9 cellular contexts compared by ENCODE assay signal in the genomic region with DNA sequence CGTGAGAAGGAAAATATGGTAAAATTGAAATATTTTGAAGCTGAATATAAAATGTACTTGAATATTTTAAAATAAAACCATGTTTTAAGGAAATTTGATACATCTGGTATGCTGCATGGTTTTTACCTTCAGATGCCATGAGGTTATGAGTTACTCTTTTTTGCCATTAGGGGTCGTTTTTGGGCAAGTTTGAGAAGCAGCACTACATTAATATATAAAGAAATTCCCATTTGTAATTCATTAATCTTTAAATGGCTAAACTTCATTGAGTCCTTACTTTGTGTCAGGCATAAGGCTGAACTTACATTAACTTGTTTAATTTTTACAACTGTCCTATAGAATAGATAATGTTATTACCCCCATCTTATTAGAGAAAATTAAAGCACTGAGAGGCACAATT.
A peak's percentile ranks its signal among the peaks of the same experiment; 100 is the strongest.
DNase-seq lines count a peak whose midpoint lies in the region; ATAC-seq, FAIRE-seq and TF ChIP-seq lines count a peak whose summit lies in the region.
"Had no signal": no experiment of that assay in that cellular context is flagged by ENCODE, and none has a peak within 500 bp of the region (broad histone marks: within the 10 kb centered on the region; RNA-seq: fewer than 3 reads in every experiment).

No MANE protein-coding gene starts in this region.

- H3K9me3 Mint-ChIP-seq in activated CD4-positive, alpha-beta T cell treated with anti-CD3 and anti-CD28 coated beads for 36 hours (ENCODE audit: low read depth), result no peaks in the 10 kb centered on the region
- no peaks in the 10 kb centered on the region for H3K9me3 Mint-ChIP-seq in stimulated activated effector memory CD8-positive, alpha-beta T cell treated with anti-CD3 and anti-CD28 coated beads, Interleukin-12 subunit alpha, Interleukin-12 subunit beta, amount 100 ng/mL, for 72 hours
- H3K9me3 Mint-ChIP-seq: activated T-cell treated with anti-CD3 and anti-CD28 coated beads, Interleukin-2, amount 50 U/mL, for 24 hours had no signal

- H3K27ac Mint-ChIP-seq in activated CD4-positive, alpha-beta T cell treated with anti-CD3 and anti-CD28 coated beads for 36 hours, result no peak overlapping the region
- H3K27ac Mint-ChIP-seq in stimulated activated effector memory CD8-positive, alpha-beta T cell treated with anti-CD3 and anti-CD28 coated beads, Interleukin-12 subunit alpha, Interleukin-12 subunit beta, amount 100 ng/mL, for 72 hours, result no peak overlapping the region
- H3K27ac Mint-ChIP-seq: activated T-cell treated with anti-CD3 and anti-CD28 coated beads, Interleukin-2, amount 50 U/mL, for 24 hours had no signal

- POLR2A ChIA-PET in activated CD4-positive, alpha-beta T cell treated with anti-CD3 and anti-CD28 coated beads for 36 hours (lab: Charles Lee), result no interaction called here

- H3K27me3 Mint-ChIP-seq in activated CD4-positive, alpha-beta T cell treated with anti-CD3 and anti-CD28 coated beads for 36 hours, result no peaks in the 10 kb centered on the region
- H3K27me3 Mint-ChIP-seq: activated T-cell treated with anti-CD3 and anti-CD28 coated beads, Interleukin-2, amount 50 U/mL, for 24 hours had no signal

- H3K9ac ChIP-seq in colonic mucosa (ENCODE audit: low read depth in 2 of 2, low read length in 2 of 2), result no peak overlapping the region

- H3K4me1 ChIP-seq in foreskin keratinocyte (no peaks in the 10 kb centered on the region), colonic mucosa (no peaks in the 10 kb centered on the region)

- peaks cover 4% of the 10 kb centered on the region for H3K4me1 Mint-ChIP-seq in activated CD4-positive, alpha-beta T cell treated with anti-CD3 and anti-CD28 coated beads for 36 hours
- H3K4me1 Mint-ChIP-seq in stimulated activated effector memory CD8-positive, alpha-beta T cell treated with anti-CD3 and anti-CD28 coated beads, Interleukin-12 subunit alpha, Interleukin-12 subunit beta, amount 100 ng/mL, for 72 hours, result peaks cover 14% of the 10 kb centered on the region

- no peaks in the 10 kb centered on the region for H3K36me3 ChIP-seq in colonic mucosa

- peak; percentile 37 for FAIRE-seq in GM19239 (lab: Jason Lieb, UNC)

- CTCF ChIA-PET in activated CD4-positive, alpha-beta T cell treated with anti-CD3 and anti-CD28 coated beads for 36 hours (lab: Charles Lee), result interaction anchor here (0.7 kb wide), 1 partner anchor 42 kb away, joined by 3 read pairs; no protein-coding TSS in a partner anchor

- no peaks in the 10 kb centered on the region for H3K9me3 ChIP-seq in colonic mucosa

- H3K4me3 ChIP-seq in colonic mucosa, result no peak overlapping the region

- H3K27ac ChIP-seq in foreskin keratinocyte (no peak overlapping the region), colonic mucosa (no peak overlapping the region)

- DNase-seq in AG08395 (ENCODE audit: low spot score), result peak; percentile 27
- DNase-seq in GM19239 (ENCODE audit: insufficient read length, low spot score), result no peak
- DNase-seq in RKO (ENCODE audit: low spot score), result peak; percentile 24
- DNase-seq in foreskin keratinocyte, result no peak
- no peak for DNase-seq in activated CD4-positive, alpha-beta T cell treated with anti-CD3 and anti-CD28 coated beads for 36 hours
- DNase-seq in colonic mucosa, result no peak
- DNase-seq in stimulated activated effector memory CD8-positive, alpha-beta T cell treated with anti-CD3 and anti-CD28 coated beads, Interleukin-12 subunit alpha, Interleukin-12 subunit beta, amount 100 ng/mL, for 72 hours (ENCODE audit: low spot score in 2 of 2), result no peak
- no peak for DNase-seq in T-helper 9 cell
- DNase-seq: activated T-cell treated with anti-CD3 and anti-CD28 coated beads, Interleukin-2, amount 50 U/mL, for 24 hours had no signal

- peak; percentile 53 for ATAC-seq in foreskin keratinocyte
- ATAC-seq in activated CD4-positive, alpha-beta T cell treated with anti-CD3 and anti-CD28 coated beads for 36 hours, result no peak
- no peak for ATAC-seq in stimulated activated effector memory CD8-positive, alpha-beta T cell treated with anti-CD3 and anti-CD28 coated beads, Interleukin-12 subunit alpha, Interleukin-12 subunit beta, amount 100 ng/mL, for 72 hours

- no peaks in the 10 kb centered on the region for H3K27me3 ChIP-seq in foreskin keratinocyte
- H3K27me3 ChIP-seq in colonic mucosa, result no peaks in the 10 kb centered on the region

- no peak overlapping the region for H3K4me3 Mint-ChIP-seq in activated CD4-positive, alpha-beta T cell treated with anti-CD3 and anti-CD28 coated beads for 36 hours
- no peak overlapping the region for H3K4me3 Mint-ChIP-seq in stimulated activated effector memory CD8-positive, alpha-beta T cell treated with anti-CD3 and anti-CD28 coated beads, Interleukin-12 subunit alpha, Interleukin-12 subunit beta, amount 100 ng/mL, for 72 hours
- H3K4me3 Mint-ChIP-seq: activated T-cell treated with anti-CD3 and anti-CD28 coated beads, Interleukin-2, amount 50 U/mL, for 24 hours had no signal

- H3K36me3 Mint-ChIP-seq in activated CD4-positive, alpha-beta T cell treated with anti-CD3 and anti-CD28 coated beads for 36 hours (ENCODE audit: low read depth), result peaks cover 2% of the 10 kb centered on the region
- H3K36me3 Mint-ChIP-seq in stimulated activated effector memory CD8-positive, alpha-beta T cell treated with anti-CD3 and anti-CD28 coated beads, Interleukin-12 subunit alpha, Interleukin-12 subunit beta, amount 100 ng/mL, for 72 hours, result no peaks in the 10 kb centered on the region

- intact Hi-C loops in activated CD4-positive, alpha-beta T cell treated with anti-CD3 and anti-CD28 coated beads for 36 hours (cut with DNase I, micrococcal nuclease), result no loop called here
- intact Hi-C loops in colonic mucosa (cut with DNase I), result no loop called here

- TF ChIP-seq CTCF in foreskin keratinocyte (conservative IDR thresholded peaks at IDR 0.05) (peak; percentile 64), colonic mucosa (IDR thresholded peaks at IDR 0.05) (no peak)

Comparison
In these comparisons a context has a peak if more than half of its experiments do, and no peak if none do; other contexts are left out.
1. DNase-seq: peak in AG08395 (single experiment) and RKO (single experiment); none in GM19239 (single experiment), foreskin keratinocyte (0 of 2), activated CD4-positive, alpha-beta T cell treated with anti-CD3 and anti-CD28 coated beads for 36 hours (single experiment), colonic mucosa (single experiment), stimulated activated effector memory CD8-positive, alpha-beta T cell treated with anti-CD3 and anti-CD28 coated beads, Interleukin-12 subunit alpha, Interleukin-12 subunit beta, amount 100 ng/mL, for 72 hours (0 of 2) and T-helper 9 cell (single experiment).